Comparison of ENCODE assay signal across 22 cellular contexts in the genomic region with DNA sequence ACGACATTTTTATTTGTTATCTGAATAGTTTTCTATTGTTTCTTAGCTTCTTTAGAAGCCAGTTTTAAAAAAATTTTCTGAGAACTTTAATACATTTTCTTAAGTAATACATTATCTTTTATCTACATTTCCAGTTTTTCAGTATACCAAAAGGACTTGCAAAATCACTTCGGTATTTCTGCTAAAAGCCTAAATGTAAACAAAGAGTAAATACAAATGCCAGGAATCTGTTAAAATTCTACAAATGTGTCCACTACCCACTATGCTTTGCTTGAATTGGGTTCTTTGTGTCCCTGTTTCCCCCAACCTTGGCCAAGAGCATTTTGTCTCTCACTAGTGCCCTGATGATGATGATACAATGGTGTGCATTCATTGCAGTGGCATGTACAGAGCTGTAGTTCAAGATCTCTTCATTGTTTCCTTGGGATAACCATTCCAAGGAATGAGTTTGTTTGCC.
DNase-seq lines count a peak whose midpoint lies in the region; ATAC-seq and TF ChIP-seq lines count a peak whose summit lies in the region.
"Had no signal": no experiment of that assay in that cellular context is flagged by ENCODE, and none has a peak within 500 bp of the region (broad histone marks: within the 10 kb centered on the region; RNA-seq: fewer than 3 reads in every experiment).

No MANE protein-coding gene starts in this region.

- POLR2A ChIA-PET in IMR-90 (lab: Charles Lee; ENCODE audit: unreplicated experiment) = no interaction called here

- no peaks in the 10 kb centered on the region for H3K36me3 ChIP-seq in IMR-90 (ENCODE audit: control insufficient read depth, insufficient read depth, low read length)
- H3K36me3 ChIP-seq: pancreas, sigmoid colon, thyroid gland had no signal

- intact Hi-C loops in IMR-90 (cut with micrococcal nuclease) = no loop called here

- H2AK9ac ChIP-seq in IMR-90 (replicated peaks; ENCODE audit: low read depth, low read length, poor library complexity) = no peak overlapping the region

- TF ChIP-seq CTCF in IMR-90 (conservative IDR thresholded peaks at IDR 0.05; ENCODE audit: low read depth, low read length) = no peak

- H2BK120ac ChIP-seq in IMR-90 (ENCODE audit: low read depth, low read length) = no peak overlapping the region; the same call in 1 of the 2 replicates

- DNase-seq in IMR-90 (peak; percentile 29), caudate nucleus (lab: John Stamatoyannopoulos, UW) (peak in 35 of 61 donors; percentile 5 to 73 (median 34)), substantia nigra (lab: John Stamatoyannopoulos, UW) (peak in 26 of 49 donors; percentile 6 to 79 (median 30))
- DNase-seq: activated CD4-positive, CD25-positive, alpha-beta regulatory T cell treated with anti-CD3 and anti-CD28 coated beads, Interleukin-2, amount 50 U/mL, for 72 hours; activated CD8-positive, alpha-beta memory T cell treated with anti-CD3 and anti-CD28 coated beads for 24 hours; activated naive CD4-positive, alpha-beta T cell treated with anti-CD3 and anti-CD28 coated beads, Interleukin-2, amount 10 ng/mL, durations not matched to agents 7 days and 5 days; activated T-cell treated with anti-CD3 and anti-CD28 coated beads, Interleukin-2, amount 50 U/mL, for 4 hours; CD8-positive, alpha-beta T cell; DND-41; islet precursor cell; naive thymus-derived CD4-positive, alpha-beta T cell; NCI-H1048; NCI-H2029; NK-92 treated with Interleukin-12 subunit alpha and Interleukin-12 subunit beta, amount 100 ng/mL, for 24 hours; pancreas; sigmoid colon; thyroid gland had no signal

- H2AK5ac ChIP-seq in IMR-90 (ENCODE audit: low read depth, low read length) = no peak overlapping the region

- no peak overlapping the region for H3K4me2 ChIP-seq in IMR-90 (ENCODE audit: low read depth, low read length)

- H2BK5ac ChIP-seq in IMR-90 (ENCODE audit: low read depth, low read length, poor library complexity, severe bottlenecking) = no peak overlapping the region

- no peaks in the 10 kb centered on the region for H3K9me1 ChIP-seq in IMR-90 (ENCODE audit: insufficient read depth, low read length)

- no peak overlapping the region for H3K23ac ChIP-seq in IMR-90 (ENCODE audit: low read depth, low read length)

- no peak overlapping the region for H3K4ac ChIP-seq in IMR-90 (ENCODE audit: low read depth, low read length)

- no peak overlapping the region for H3K4me3 ChIP-seq in IMR-90 (ENCODE audit: insufficient read depth, low read depth, low read length)
- H3K4me3 ChIP-seq: pancreas, sigmoid colon, thyroid gland had no signal

- H3K4me1 ChIP-seq in IMR-90 (ENCODE audit: control insufficient read depth, insufficient read depth, low read length) = 0 out of 2 replicates have a peak, but pooled peaks cover 2% of the 10 kb centered on the region
- H3K4me1 ChIP-seq: pancreas, sigmoid colon, thyroid gland had no signal

- no peak overlapping the region for H2AFZ ChIP-seq in IMR-90 (replicated peaks; ENCODE audit: low read length, poor library complexity)

- H2BK15ac ChIP-seq in IMR-90 (ENCODE audit: low read depth, low read length) = no peak overlapping the region

- no peak overlapping the region for H4K91ac ChIP-seq in IMR-90 (ENCODE audit: insufficient read depth, low read depth, low read length)

- CTCF ChIA-PET in IMR-90 (lab: Yijun Ruan, JAX) = no interaction called here

- H3K27me3 ChIP-seq in IMR-90 (ENCODE audit: control insufficient read depth, insufficient read depth, low read length) = no peaks in the 10 kb centered on the region
- H3K27me3 ChIP-seq in layer of hippocampus (ENCODE audit: control insufficient read depth, insufficient read depth, low read length) = no peaks in the 10 kb centered on the region
- H3K27me3 ChIP-seq: pancreas, sigmoid colon, thyroid gland had no signal

- H3K56ac ChIP-seq in IMR-90 (ENCODE audit: extremely low read depth, insufficient read depth, low read length) = no peak overlapping the region

- ATAC-seq in IMR-90 (ENCODE audit: low read depth) = peak; percentile 67
- no peak for ATAC-seq in GM21737 (IDR thresholded peaks at IDR 0.05; ENCODE audit: unreplicated experiment)
- no peak for ATAC-seq in GM18519 (IDR thresholded peaks at IDR 0.05; ENCODE audit: low FRiP score, unreplicated experiment)
- no peak for ATAC-seq in GM21528 (IDR thresholded peaks at IDR 0.05; ENCODE audit: low FRiP score, unreplicated experiment)
- ATAC-seq: activated T-cell treated with anti-CD3 and anti-CD28 coated beads, Interleukin-2, amount 50 U/mL, for 4 hours; CD8-positive, alpha-beta T cell; naive thymus-derived CD4-positive, alpha-beta T cell; stimulated activated memory B cell treated with anti-CD40 and anti-IgM and Interleukin-4, amounts not matched to agents 10 μg/mL and 1 μg/mL and 100 μg/mL, for 72 hours had no signal

- no peaks in the 10 kb centered on the region for H3K79me1 ChIP-seq in IMR-90 (ENCODE audit: low read depth in 1 of 2, low read length in 2 of 2)

- H3K14ac ChIP-seq in IMR-90 (replicated peaks; ENCODE audit: low read depth, low read length) = no peak overlapping the region

- H2BK20ac ChIP-seq in IMR-90 (ENCODE audit: low read depth, low read length) = no peak overlapping the region

- no TSS peak for BruUV-seq in IMR-90 (replicated peaks; lab: Mats Ljungman, UMichigan)

- no peaks in the 10 kb centered on the region for H4K20me1 ChIP-seq in IMR-90 (ENCODE audit: insufficient read depth, low read length)

- no peaks in the 10 kb centered on the region for H3K9me3 ChIP-seq in IMR-90 (ENCODE audit: control insufficient read depth, insufficient read depth, low read length)
- H3K9me3 ChIP-seq: pancreas, sigmoid colon, thyroid gland had no signal

- dilution Hi-C loops in IMR-90 (cut with HindIII; ENCODE audit: low sequenced_read_pairs, unreplicated experiment) = no loop called here

- in situ Hi-C loops in IMR-90 (cut with MboI; ENCODE audit: low sequenced_read_pairs) = no loop called here

- peak overlapping the region in 1 of 2 experiments; percentile 41; a peak in 1 of 4 replicates for H4K8ac ChIP-seq in IMR-90 (ENCODE audit: low read depth in 2 of 2, low read length in 2 of 2)

- no peak overlapping the region for H4K5ac ChIP-seq in IMR-90 (ENCODE audit: low read depth, low read length)

- H3K18ac ChIP-seq in IMR-90 (ENCODE audit: low read depth, low read length) = peak overlapping the region; percentile 9; the same call in 1 of the 2 replicates

- no CpG with 5 or more reads among the region's 2 CpGs for WGBS in IMR-90 (ENCODE audit: extremely low coverage in 2 of 2, insufficient read length in 1 of 2), 2 experiments

- H3K27ac ChIP-seq in IMR-90 (ENCODE audit: insufficient read depth, low read length) = peak overlapping the region; percentile 32; the same call in 1 of the 2 replicates
- peak overlapping the region; percentile 78 for H3K27ac ChIP-seq in caudate nucleus (ENCODE audit: low read depth, low read length)
- H3K27ac ChIP-seq in layer of hippocampus (ENCODE audit: low read depth, low read length) = peak overlapping the region; percentile 83
- H3K27ac ChIP-seq in substantia nigra (ENCODE audit: low read depth, low read length, poor library complexity, severe bottlenecking) = peak overlapping the region; percentile 91
- H3K27ac ChIP-seq: pancreas, thyroid gland had no signal

- TF ChIP-seq RAD21 in IMR-90 (IDR thresholded peaks at IDR 0.05; ENCODE audit: low read length) = no peak

- H3K9ac ChIP-seq in IMR-90 (ENCODE audit: low read depth, low read length) = no peak overlapping the region

- TF ChIP-seq POLR2A in IMR-90 (IDR thresholded peaks at IDR 0.05; ENCODE audit: low read depth, low read length) = no peak

TF ChIP-seq in IMR-90, 13 proteins besides CTCF, POLR2A, EP300 and RAD21:
- no peak for TF ChIP-seq RCOR1 (IDR thresholded peaks at IDR 0.05; ENCODE audit: insufficient replicate concordance, low read length)
- TF ChIP-seq, protein P1, sequence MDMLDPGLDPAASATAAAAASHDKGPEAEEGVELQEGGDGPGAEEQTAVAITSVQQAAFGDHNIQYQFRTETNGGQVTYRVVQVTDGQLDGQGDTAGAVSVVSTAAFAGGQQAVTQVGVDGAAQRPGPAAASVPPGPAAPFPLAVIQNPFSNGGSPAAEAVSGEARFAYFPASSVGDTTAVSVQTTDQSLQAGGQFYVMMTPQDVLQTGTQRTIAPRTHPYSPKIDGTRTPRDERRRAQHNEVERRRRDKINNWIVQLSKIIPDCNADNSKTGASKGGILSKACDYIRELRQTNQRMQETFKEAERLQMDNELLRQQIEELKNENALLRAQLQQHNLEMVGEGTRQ (IDR thresholded peaks at IDR 0.05; ENCODE audit: low read depth, low read length) = no peak
- TF ChIP-seq CEBPB (IDR thresholded peaks at IDR 0.05; ENCODE audit: low read depth, low read length) = no peak
- no peak for TF ChIP-seq FOS (IDR thresholded peaks at IDR 0.05; ENCODE audit: low read depth, low read length)
- no peak for TF ChIP-seq MAZ (IDR thresholded peaks at IDR 0.05; ENCODE audit: borderline replicate concordance, low read depth, low read length)
- no peak for TF ChIP-seq MAFK (IDR thresholded peaks at IDR 0.05; ENCODE audit: low read depth, low read length)
- no peak for TF ChIP-seq SMC3 (IDR thresholded peaks at IDR 0.05; ENCODE audit: low read depth, low read length)
- TF ChIP-seq RFX5 (IDR thresholded peaks at IDR 0.05; ENCODE audit: low read depth, low read length) = no peak
- no peak for TF ChIP-seq NFE2L2 (IDR thresholded peaks at IDR 0.05; ENCODE audit: low read depth, low read length)
- TF ChIP-seq CHD1 (IDR thresholded peaks at IDR 0.05; ENCODE audit: low read depth, low read length) = no peak
TF ChIP-seq in IMR-90: peak in this region for 0.

Comparison
In these comparisons a context has a peak if more than half of its experiments do, and no peak if none do; other contexts are left out.
1. H3K27ac ChIP-seq: peak in every context shown above with its lines; median percentile 91 in substantia nigra; 83 in layer of hippocampus; 78 in caudate nucleus; 32 in IMR-90.